Comparison of ENCODE assay signal across 8 cellular contexts in the genomic region with DNA sequence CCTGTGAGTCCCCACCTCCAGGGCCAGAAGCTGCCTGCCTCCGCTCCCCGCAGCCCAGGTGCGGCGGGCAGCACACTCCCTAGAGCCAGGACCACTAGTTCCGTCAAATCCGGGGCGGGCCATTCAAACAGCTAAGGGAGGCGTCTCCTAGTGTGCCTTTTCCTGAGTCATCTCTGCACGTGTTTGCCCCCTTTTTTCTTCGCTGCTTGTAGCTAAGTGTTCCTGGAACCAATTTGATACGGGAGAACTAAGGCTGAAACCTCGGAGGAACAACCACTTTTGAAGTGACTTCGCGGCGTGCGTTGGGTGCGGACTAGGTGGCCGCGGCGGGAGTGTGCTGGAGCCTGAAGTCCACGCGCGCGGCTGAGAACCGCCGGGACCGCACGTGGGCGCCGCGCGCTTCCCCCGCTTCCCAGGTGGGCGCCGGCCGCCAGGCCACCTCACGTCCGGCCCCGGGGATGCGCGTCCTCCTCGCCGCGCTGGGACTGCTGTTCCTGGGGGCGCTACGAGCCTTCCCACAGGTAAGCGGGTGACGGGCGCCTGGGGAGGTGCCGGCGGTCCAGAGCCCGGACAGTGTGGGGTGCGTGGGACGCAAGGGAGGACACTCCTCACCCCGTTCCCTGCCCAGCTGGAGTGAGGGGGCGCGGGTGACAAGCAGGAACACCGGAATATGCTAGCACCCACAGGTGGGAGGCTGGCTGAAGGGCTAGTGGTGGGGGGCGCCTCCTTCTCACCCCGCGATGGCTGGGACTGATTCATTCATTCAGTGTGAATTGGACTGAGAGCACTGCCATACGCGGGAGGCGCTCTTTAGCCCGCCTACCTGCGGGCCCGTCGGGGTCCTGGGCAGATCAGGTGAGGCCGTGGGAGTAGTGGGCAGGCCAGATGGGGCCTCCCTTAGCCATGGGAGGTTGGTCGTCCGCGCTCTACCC. TPM values are rescaled to one million over a fixed set of nuclear protein-coding genes. Genes with fewer than 3 reads are reported as not detected.
DNase-seq lines count a peak whose midpoint lies in the region; ATAC-seq and TF ChIP-seq lines count a peak whose summit lies in the region.

TNFRSF8 (plus strand) TSS at position 163 of the 932 bp plus-strand sequence; CDS start at position 459, 296 bp downstream.

- no peak within 1 kb of the TSS for H4K8ac ChIP-seq in mesenchymal stem cell (ENCODE audit: low read length)

- H2AK5ac ChIP-seq in mesenchymal stem cell (ENCODE audit: low read length, severe bottlenecking) = no peak within 1 kb of the TSS

- H3K9ac ChIP-seq in mesenchymal stem cell (ENCODE audit: low read length) = no peak within 1 kb of the TSS

- no peak within 1 kb of the TSS for H3K18ac ChIP-seq in mesenchymal stem cell (ENCODE audit: low read depth in 1 of 2, low read length in 2 of 2)

- H3K14ac ChIP-seq in mesenchymal stem cell (ENCODE audit: low read length in 2 of 2) = peak within 1 kb of the TSS in 1 of 2 experiments; percentile 7

- intact Hi-C loops in lower leg skin (cut with DNase I; ENCODE audit: low total_unique reads) = no loop called here

- peak within 1 kb of the TSS; percentile 25 for H3K4me2 ChIP-seq in mesenchymal stem cell (ENCODE audit: low read length, poor library complexity, severe bottlenecking)

- H2AFZ ChIP-seq in mesenchymal stem cell (ENCODE audit: low read depth, low read length) = no peak within 1 kb of the TSS

- no peak within 1 kb of the TSS for H2BK12ac ChIP-seq in mesenchymal stem cell (ENCODE audit: low read length in 2 of 2)

- 4% methylated on average over 72 of the region's 72 CpGs for WGBS in mesenchymal stem cell
- 3 to 4% methylated on average over 45 to 57 of the region's 72 CpGs for WGBS in lower leg skin, 2 donors

- H3K27ac ChIP-seq in mesenchymal stem cell (ENCODE audit: low read length, poor library complexity, severe bottlenecking) = no peak within 1 kb of the TSS

- peak within 1 kb of the TSS; percentile 76 for H3K4me3 ChIP-seq in HFF-Myc (replicated peaks; ENCODE audit: low read depth, low read length)
- peak within 1 kb of the TSS in 1 of 2 experiments; percentile 54 for H3K4me3 ChIP-seq in mesenchymal stem cell (ENCODE audit: insufficient read depth in 1 of 2, low read depth in 1 of 2, low read length in 2 of 2)
- no peak within 1 kb of the TSS for H3K4me3 ChIP-seq in lower leg skin (ENCODE audit: low read depth, poor library complexity, severe bottlenecking)

- H3K9me3 ChIP-seq in mesenchymal stem cell (ENCODE audit: control insufficient read depth, low read length) = peaks cover 4% of the 10 kb centered on the region

- peaks cover 11% of the 10 kb centered on the region for H3K4me1 ChIP-seq in mesenchymal stem cell (ENCODE audit: control insufficient read depth, insufficient read depth, low read depth, low read length)

- no peak within 1 kb of the TSS for H3K4ac ChIP-seq in mesenchymal stem cell (ENCODE audit: low read depth in 1 of 2, low read length in 2 of 2)

- no peak within 1 kb of the TSS for H2BK5ac ChIP-seq in mesenchymal stem cell (ENCODE audit: low read depth, low read length, poor library complexity, severe bottlenecking)

- TF ChIP-seq POLR2A in lower leg skin (IDR thresholded peaks at IDR 0.05) = no peak

- no peak within 1 kb of the TSS for H2BK120ac ChIP-seq in mesenchymal stem cell (ENCODE audit: low read depth, low read length)

- no peak within 1 kb of the TSS for H4K91ac ChIP-seq in mesenchymal stem cell (ENCODE audit: low read length)

- no peaks in the 10 kb centered on the region for H3K36me3 ChIP-seq in mesenchymal stem cell (ENCODE audit: control insufficient read depth in 1 of 2, insufficient read depth in 2 of 2, low read depth in 1 of 2, low read length in 2 of 2)

- no peak within 1 kb of the TSS for H2BK15ac ChIP-seq in mesenchymal stem cell (ENCODE audit: low read depth, poor library complexity, severe bottlenecking)

- no peaks in the 10 kb centered on the region for H3K79me1 ChIP-seq in mesenchymal stem cell (replicated peaks; ENCODE audit: low read length, poor library complexity, severe bottlenecking)

- no peak for ATAC-seq in HG03571 (IDR thresholded peaks at IDR 0.05; ENCODE audit: unreplicated experiment)
- ATAC-seq in HG03342 (IDR thresholded peaks at IDR 0.05; ENCODE audit: unreplicated experiment) = no peak

- TF ChIP-seq CTCF in HFF-Myc (IDR thresholded peaks at IDR 0.05; ENCODE audit: low read depth, low read length, missing control alignments) (no peak), lower leg skin (IDR thresholded peaks at IDR 0.05) (no peak)

- peak within 1 kb of the TSS in 1 of 2 experiments; percentile 34 for H3K23ac ChIP-seq in mesenchymal stem cell (ENCODE audit: low read length in 2 of 2)

- peaks cover 41 to 65% of the 10 kb centered on the region in 2 experiments for H3K27me3 ChIP-seq in mesenchymal stem cell (ENCODE audit: control insufficient read depth in 1 of 2, insufficient read depth in 1 of 2, low read length in 2 of 2)

- DNase-seq in CD1c-positive myeloid dendritic cell (ENCODE audit: extremely low spot score) (peak; percentile 26), HFF-Myc (ENCODE audit: extremely low read depth, low read depth) (no peak), mesenchymal stem cell (peak; percentile 11), lower leg skin (ENCODE audit: low spot score in 2 of 2) (no peak), AML-193 (lab: John Stamatoyannopoulos, UW) (no peak)
- DNase-seq in activated naive CD4-positive, alpha-beta T cell treated with Interleukin-2 at 50 U/mL for 16 hours = peak; percentile 42

RNA-seq across cellular contexts. Expression of gene TNFRSF8, which starts in this region (rescaled TPM):
- polyA plus RNA-seq in mesenchymal stem cell (2013, experiment 1 of 2) = 0.03 TPM
- polyA plus RNA-seq in mesenchymal stem cell (2013, experiment 2 of 2) = not detected
- total RNA-seq in lower leg skin = 1 to 10 TPM in 3 of 4 donors, under 1 TPM in 1; 0.72 to 4.1 (median 1.9) TPM

Comparison
In these comparisons a context has a peak if more than half of its experiments do, and no peak if none do; other contexts are left out.
1. DNase-seq: peak in CD1c-positive myeloid dendritic cell (single experiment), activated naive CD4-positive, alpha-beta T cell treated with Interleukin-2 at 50 U/mL for 16 hours (single experiment) and mesenchymal stem cell (single experiment); none in HFF-Myc (single experiment), lower leg skin (0 of 2) and AML-193 (0 of 2).